23 cellular contexts compared by ENCODE assay signal in genomic region chr10:7168414-7168813, GRCh38.
"Had no signal": no experiment of that assay in that cellular context is flagged by ENCODE, and none has a peak within 500 bp of the region (broad histone marks: within the 10 kb centered on the region; RNA-seq: fewer than 3 reads in every experiment).

No MANE protein-coding gene starts in this region.

- H3K27ac ChIP-seq: coronary artery, esophagus squamous epithelium, gastrocnemius medialis, left ventricle myocardium inferior, sigmoid colon, thoracic aorta, upper lobe of left lung had no signal

- H3K36me3 ChIP-seq: thoracic aorta had no signal

- DNase-seq: activated CD4-positive, alpha-beta T cell treated with anti-CD3 and anti-CD28 coated beads, Interleukin-2, amount 50 U/mL, for 4 hours; activated effector memory CD4-positive, alpha-beta T cell treated with Interleukin-2 at 50 U/mL for 16 hours; activated naive CD4-positive, alpha-beta T cell treated with anti-CD3 and anti-CD28 coated beads for 36 hours; activated naive CD8-positive, alpha-beta T cell treated with anti-CD3 and anti-CD28 coated beads, Interleukin-2, amount 50 U/mL, for 24 hours; activated T-cell treated with anti-CD3 and anti-CD28 coated beads, Interleukin-2, amount 50 U/mL, for 48 hours; cerebellar nuclear complex; endodermal cell; esophagus squamous epithelium; gastrocnemius medialis; hypothalamus; left ventricle myocardium inferior; naive thymus-derived CD4-positive, alpha-beta T cell; occipital lobe; sigmoid colon; stimulated activated CD4-positive, alpha-beta T cell treated with anti-CD3 and anti-CD28 coated beads, Interleukin-2, amount 100 ng/mL, for 48 hours; stimulated activated CD8-positive, alpha-beta memory T cell treated with anti-CD3 and anti-CD28 coated beads, Interleukin-4, amount 100 ng/mL, for 48 hours; stimulated activated naive CD4-positive, alpha-beta T cell treated with Interleukin-2 at 50 U/mL for 16 hours; T-helper 9 cell; upper lobe of left lung had no signal

- H3K4me1 ChIP-seq: esophagus squamous epithelium, gastrocnemius medialis, upper lobe of left lung had no signal

- ATAC-seq: activated naive CD8-positive, alpha-beta T cell treated with anti-CD3 and anti-CD28 coated beads, Interleukin-2, amount 50 U/mL, for 24 hours; gastrocnemius medialis; naive thymus-derived CD4-positive, alpha-beta T cell; WTC11 had no signal

- H3K4me1 Mint-ChIP-seq: activated naive CD8-positive, alpha-beta T cell treated with anti-CD3 and anti-CD28 coated beads, Interleukin-2, amount 50 U/mL, for 24 hours; endodermal cell; neural crest cell; WTC11 had no signal

- H3K27me3 Mint-ChIP-seq: activated naive CD8-positive, alpha-beta T cell treated with anti-CD3 and anti-CD28 coated beads, Interleukin-2, amount 50 U/mL, for 24 hours; naive thymus-derived CD4-positive, alpha-beta T cell had no signal

- H3K9me3 Mint-ChIP-seq: activated naive CD4-positive, alpha-beta T cell treated with anti-CD3 and anti-CD28 coated beads for 36 hours; activated naive CD8-positive, alpha-beta T cell treated with anti-CD3 and anti-CD28 coated beads, Interleukin-2, amount 50 U/mL, for 24 hours; endodermal cell; neural crest cell; WTC11 had no signal

- H3K9me3 ChIP-seq: esophagus squamous epithelium, gastrocnemius medialis, left ventricle myocardium inferior, sigmoid colon, thoracic aorta, upper lobe of left lung had no signal

- H3K27ac Mint-ChIP-seq: activated naive CD4-positive, alpha-beta T cell treated with anti-CD3 and anti-CD28 coated beads for 36 hours; activated naive CD8-positive, alpha-beta T cell treated with anti-CD3 and anti-CD28 coated beads, Interleukin-2, amount 50 U/mL, for 24 hours; endodermal cell; WTC11 had no signal

- H3K4me3 ChIP-seq: coronary artery, esophagus squamous epithelium, gastrocnemius medialis, left ventricle myocardium inferior, sigmoid colon, thoracic aorta, upper lobe of left lung had no signal

- H3K4me3 Mint-ChIP-seq: activated naive CD4-positive, alpha-beta T cell treated with anti-CD3 and anti-CD28 coated beads for 36 hours; activated naive CD8-positive, alpha-beta T cell treated with anti-CD3 and anti-CD28 coated beads, Interleukin-2, amount 50 U/mL, for 24 hours; endodermal cell; naive thymus-derived CD4-positive, alpha-beta T cell; neural crest cell; WTC11 had no signal

- H3K27me3 ChIP-seq: esophagus squamous epithelium, gastrocnemius medialis, sigmoid colon, upper lobe of left lung had no signal
